ENCODE assay signal across 1 cellular context in genomic region chr6:167665698-167666380, GRCh38.
A peak's percentile ranks its signal among the peaks of the same experiment; 100 is the strongest.
TF ChIP-seq lines count a peak whose summit lies in the region.

No MANE protein-coding gene starts in this region.

TF ChIP-seq in K562, 482 proteins besides CTCF, POLR2A, EP300 and RAD21 (continued from another document):
- TF ChIP-seq RNF219 (CRISPR knock-in tag; IDR thresholded peaks at IDR 0.05), result no peak
- TF ChIP-seq PTBP1 (IDR thresholded peaks at IDR 0.05; ENCODE audit: low read depth, low read length), result 0 out of 2 replicates have a peak, but pooled peaks have one; percentile 57
